Comparison of ENCODE assay signal across 9 cellular contexts in genomic region chr1:83882906-83883305, GRCh38.
DNase-seq lines count a peak whose midpoint lies in the region; ATAC-seq lines count a peak whose summit lies in the region.
"Had no signal": no experiment of that assay in that cellular context is flagged by ENCODE, and none has a peak within 500 bp of the region (broad histone marks: within the 10 kb centered on the region; RNA-seq: fewer than 3 reads in every experiment).

No MANE protein-coding gene starts in this region.

- H3K4me1 ChIP-seq in SJSA1 (replicated peaks) = no peaks in the 10 kb centered on the region

- DNase-seq in DMS53 (lab: John Stamatoyannopoulos, UW) (peak; percentile 98), HS-5 (ENCODE audit: low read depth) (peak; percentile 10), SJSA1 (ENCODE audit: low read depth in 1 of 2, low spot score in 2 of 2) (peak; percentile 14 to 45), kidney tubule cell (ENCODE audit: low spot score) (peak; percentile 67), ureter (ENCODE audit: low spot score) (no peak)

- no peaks in the 10 kb centered on the region for H3K27me3 ChIP-seq in SJSA1 (replicated peaks)

- no peak for ATAC-seq in HG03521 (IDR thresholded peaks at IDR 0.05; ENCODE audit: unreplicated experiment)
- ATAC-seq in HG02678 (IDR thresholded peaks at IDR 0.05; ENCODE audit: unreplicated experiment) = no peak
- no peak for ATAC-seq in HG03378 (IDR thresholded peaks at IDR 0.05; ENCODE audit: unreplicated experiment)
- ATAC-seq: right cardiac atrium had no signal

- H3K4me3 ChIP-seq in SJSA1 = no peak overlapping the region

- no peaks in the 10 kb centered on the region for H3K9me3 ChIP-seq in SJSA1 (replicated peaks)

- H3K36me3 ChIP-seq in SJSA1 = no peaks in the 10 kb centered on the region; the same call in 1 of the 2 replicates

- H3K27ac ChIP-seq in SJSA1 = no peak overlapping the region
